In genomic region chr11:47526032-47526431, GRCh38 we compare ENCODE assay signal across 8 cellular contexts. TPM values are rescaled to one million over a fixed set of nuclear protein-coding genes. Genes with fewer than 3 reads are reported as not detected.
DNase-seq lines count a peak whose midpoint lies in the region; ATAC-seq, FAIRE-seq and TF ChIP-seq lines count a peak whose summit lies in the region.
"Not testable (repeated sequence)": the region's sequence is repeated elsewhere in the genome, so short reads cannot be mapped to it uniquely, and the experiment has no call there.

No MANE protein-coding gene starts in this region.

- H3K4me2 ChIP-seq in OCI-LY3 (ENCODE audit: low read length): peak overlapping the region; percentile 95; the same call in 1 of the 2 replicates
- not testable (repeated sequence) for H3K4me2 ChIP-seq in K562 (ENCODE audit: insufficient read depth, low read length)

- CTCF ChIA-PET in CD8-positive, alpha-beta T cell (lab: Charles Lee); activated CD8-positive, alpha-beta T cell treated with anti-CD3 and anti-CD28 coated beads, Interleukin-2, amount 10 ng/mL, durations not matched to agents 7 days and 5 days (lab: Charles Lee); K562 (lab: Yijun Ruan, JAX; ENCODE audit: low intra/inter-chr PET ratio): not testable (repeated sequence)

- peaks cover 29% of the 10 kb centered on the region for H3K36me3 Mint-ChIP-seq in CD8-positive, alpha-beta T cell
- H3K36me3 Mint-ChIP-seq in activated CD8-positive, alpha-beta T cell treated with anti-CD3 and anti-CD28 coated beads, Interleukin-2, amount 10 ng/mL, durations not matched to agents 7 days and 5 days (ENCODE audit: low read depth): peaks cover 10% of the 10 kb centered on the region
- not testable (repeated sequence) for H3K36me3 Mint-ChIP-seq in naive B cell

- H3K9me3 ChIP-seq in CD8-positive, alpha-beta T cell (ENCODE audit: low read length); OCI-LY3 (ENCODE audit: insufficient read depth, low read length); K562 (replicated peaks; ENCODE audit: control insufficient read depth, insufficient read depth, low read depth, low read length); thyroid gland: not testable (repeated sequence)

- H3K4me1 Mint-ChIP-seq in CD8-positive, alpha-beta T cell (ENCODE audit: low read depth): peaks cover 63% of the 10 kb centered on the region
- H3K4me1 Mint-ChIP-seq in activated CD8-positive, alpha-beta T cell treated with anti-CD3 and anti-CD28 coated beads, Interleukin-2, amount 10 ng/mL, durations not matched to agents 7 days and 5 days (ENCODE audit: low read depth): peaks cover 46% of the 10 kb centered on the region
- peaks cover 32 to 71% (median 43%) of the 10 kb centered on the region in 3 donors for H3K4me1 Mint-ChIP-seq in naive B cell

- H3K27me3 ChIP-seq in CD8-positive, alpha-beta T cell (ENCODE audit: insufficient read depth, low read length); OCI-LY3 (ENCODE audit: low read depth, low read length); K562 (ENCODE audit: control insufficient read depth in 2 of 2, insufficient read depth in 2 of 2, low read length in 2 of 2); rectal smooth muscle tissue (ENCODE audit: control insufficient read depth, insufficient read depth, low read length); thyroid gland: not testable (repeated sequence)

- H3K27ac Mint-ChIP-seq in CD8-positive, alpha-beta T cell: peak overlapping the region; percentile 90
- peak overlapping the region; percentile 60 for H3K27ac Mint-ChIP-seq in activated CD8-positive, alpha-beta T cell treated with anti-CD3 and anti-CD28 coated beads, Interleukin-2, amount 10 ng/mL, durations not matched to agents 7 days and 5 days
- H3K27ac Mint-ChIP-seq in naive B cell: peak overlapping the region; percentile 5 to 98 (median 95)

- not testable (repeated sequence) for TF ChIP-seq RAD21 in K562 (CRISPR knock-in tag; conservative IDR thresholded peaks at IDR 0.05 in 1 of 2, IDR thresholded peaks at IDR 0.05 in 1 of 2)

- not testable (repeated sequence) for H3K9ac ChIP-seq in OCI-LY3 (ENCODE audit: low read length); rectal smooth muscle tissue (ENCODE audit: low read length)
- peak overlapping the region in 1 of 2 experiments; percentile 23; a peak in 1 of 4 replicates for H3K9ac ChIP-seq in K562 (ENCODE audit: insufficient read depth in 1 of 2, low read depth in 2 of 2, low read length in 2 of 2)

- not testable (repeated sequence) for H3K4me3 ChIP-seq in CD8-positive, alpha-beta T cell (ENCODE audit: low read depth, low read length); OCI-LY3 (ENCODE audit: low read length); K562; rectal smooth muscle tissue (ENCODE audit: low read length); thyroid gland (replicated peaks in 1 of 3)

- TF ChIP-seq POLR2A in K562 (conservative IDR thresholded peaks at IDR 0.05); thyroid gland (IDR thresholded peaks at IDR 0.05): not testable (repeated sequence)

- POLR2A ChIA-PET in CD8-positive, alpha-beta T cell (lab: Charles Lee): interaction anchor here (0.6 to 1.0 kb wide), 3 partner anchors 10 to 609 kb away, joined by 3 to 4 read pairs (median 3); no protein-coding TSS in a partner anchor
- POLR2A ChIA-PET in activated CD8-positive, alpha-beta T cell treated with anti-CD3 and anti-CD28 coated beads, Interleukin-2, amount 10 ng/mL, durations not matched to agents 7 days and 5 days (lab: Charles Lee): interaction anchor here (1.0 kb wide), 1 partner anchor 8 kb away, joined by 3 read pairs; no protein-coding TSS in a partner anchor
- POLR2A ChIA-PET in K562 (lab: Yijun Ruan, JAX): interaction anchor here (2.0 to 3.6 kb wide), 2 partner anchors 8 to 10 kb away, joined by 10 to 19 read pairs; no protein-coding TSS in a partner anchor

- not testable (repeated sequence) for H3K9me1 ChIP-seq in K562 (ENCODE audit: control insufficient read depth, insufficient read depth, low read length)

- not testable (repeated sequence) for ATAC-seq in CD8-positive, alpha-beta T cell; activated CD8-positive, alpha-beta T cell treated with anti-CD3 and anti-CD28 coated beads, Interleukin-2, amount 10 ng/mL, durations not matched to agents 7 days and 5 days; K562; naive B cell (ENCODE audit: low read depth in 2 of 2)

- H3K9me3 Mint-ChIP-seq in CD8-positive, alpha-beta T cell; activated CD8-positive, alpha-beta T cell treated with anti-CD3 and anti-CD28 coated beads, Interleukin-2, amount 10 ng/mL, durations not matched to agents 7 days and 5 days (ENCODE audit: insufficient read depth); naive B cell: not testable (repeated sequence)

- H3K79me2 ChIP-seq in OCI-LY3 (ENCODE audit: low read length): peaks cover 100% of the 10 kb centered on the region
- H3K79me2 ChIP-seq in K562 (ENCODE audit: control insufficient read depth, insufficient read depth, low read length): peaks cover 98% of the 10 kb centered on the region

- H3K4me3 Mint-ChIP-seq in CD8-positive, alpha-beta T cell; activated CD8-positive, alpha-beta T cell treated with anti-CD3 and anti-CD28 coated beads, Interleukin-2, amount 10 ng/mL, durations not matched to agents 7 days and 5 days: not testable (repeated sequence)
- H3K4me3 Mint-ChIP-seq in naive B cell: peak overlapping the region in 4 of 8 donors; percentile 18 to 47 (median 36)

- intact Hi-C loops in CD8-positive, alpha-beta T cell (cut with DNase I, micrococcal nuclease); K562 (cut with micrococcal nuclease); thyroid gland (cut with DNase I): not testable (repeated sequence)

- not testable (repeated sequence) for TF ChIP-seq CTCF in CD8-positive, alpha-beta T cell (IDR thresholded peaks at IDR 0.05); OCI-LY3 (IDR thresholded peaks at IDR 0.05; ENCODE audit: low read depth, low read length); K562 (IDR thresholded peaks at IDR 0.05 in 2 of 3, conservative IDR thresholded peaks at IDR 0.05 in 1 of 3; ENCODE audit: insufficient read depth in 2 of 3, low read depth in 1 of 3, low read length in 3 of 3); thyroid gland (IDR thresholded peaks at IDR 0.05)

- peaks cover 49% of the 10 kb centered on the region for H3K4me1 ChIP-seq in CD8-positive, alpha-beta T cell (ENCODE audit: insufficient read depth, low read length)
- H3K4me1 ChIP-seq in OCI-LY3 (ENCODE audit: low read length): peaks cover 52% of the 10 kb centered on the region
- H3K4me1 ChIP-seq in K562 (replicated peaks in 1 of 2; ENCODE audit: control insufficient read depth in 2 of 2, insufficient read depth in 2 of 2, low read length in 2 of 2): peaks cover 10 to 26% of the 10 kb centered on the region in 2 experiments; a peak in 4 of 5 replicates
- H3K4me1 ChIP-seq in rectal smooth muscle tissue (ENCODE audit: control insufficient read depth, insufficient read depth, low read length): peaks cover 19% of the 10 kb centered on the region
- H3K4me1 ChIP-seq in thyroid gland: peaks cover 44 to 56% of the 10 kb centered on the region in 2 donors

- not testable (repeated sequence) for H3K27me3 Mint-ChIP-seq in CD8-positive, alpha-beta T cell (ENCODE audit: low read depth); activated CD8-positive, alpha-beta T cell treated with anti-CD3 and anti-CD28 coated beads, Interleukin-2, amount 10 ng/mL, durations not matched to agents 7 days and 5 days (ENCODE audit: low read depth); naive B cell

- not testable (repeated sequence) for H3K36me3 ChIP-seq in CD8-positive, alpha-beta T cell (ENCODE audit: insufficient read depth, low read length); OCI-LY3 (replicated peaks; ENCODE audit: low read depth, low read length); rectal smooth muscle tissue (ENCODE audit: control insufficient read depth, insufficient read depth, low read length); thyroid gland
- peaks cover 14% of the 10 kb centered on the region; the same call in 1 of the 3 replicates for H3K36me3 ChIP-seq in K562 (ENCODE audit: control insufficient read depth, insufficient read depth, low read length)

- not testable (repeated sequence) for FAIRE-seq in K562 (lab: Jason Lieb, UNC)

- not testable (repeated sequence) for TF ChIP-seq EP300 in K562 (IDR thresholded peaks at IDR 0.05; ENCODE audit: low read length)

- DNase-seq in CD8-positive, alpha-beta T cell; activated CD8-positive, alpha-beta T cell treated with anti-CD3 and anti-CD28 coated beads, Interleukin-2, amount 10 ng/mL, durations not matched to agents 7 days and 5 days; K562 (ENCODE audit: extremely low read depth in 1 of 4, low spot score in 3 of 4); epithelial cell of prostate (ENCODE audit: low read depth, low spot score); naive B cell: not testable (repeated sequence)
- peak; percentile 29 to 53 for DNase-seq in thyroid gland

- not testable (repeated sequence) for H2AFZ ChIP-seq in OCI-LY3 (ENCODE audit: low read depth, low read length); K562 (ENCODE audit: low read depth, low read length)

- peaks cover 70% of the 10 kb centered on the region for H4K20me1 ChIP-seq in OCI-LY3 (ENCODE audit: insufficient read depth, low read length)
- peaks cover 27% of the 10 kb centered on the region for H4K20me1 ChIP-seq in K562 (replicated peaks; ENCODE audit: control insufficient read depth, insufficient read depth, low read length)

- in situ Hi-C loops in K562 (cut with MboI): not testable (repeated sequence)

- H3K27ac ChIP-seq in CD8-positive, alpha-beta T cell (ENCODE audit: low read depth, low read length); K562 (ENCODE audit: extremely low read depth, low read depth, low read length): not testable (repeated sequence)
- H3K27ac ChIP-seq in OCI-LY3 (ENCODE audit: low read length) (peak overlapping the region; percentile 89), epithelial cell of prostate (peak overlapping the region; percentile 78), rectal smooth muscle tissue (ENCODE audit: low read depth, low read length) (peak overlapping the region; percentile 63), thyroid gland (peak overlapping the region; percentile 28 to 66 (median 66))

- not testable (repeated sequence) for BruUV-seq in K562 (replicated peaks; lab: Mats Ljungman, UMichigan)

- WGBS in K562 (ENCODE audit: insufficient coverage, low coverage, missing lambda C conversion rate): 96% methylated on average over 9 of the region's 9 CpGs
- 75 to 76% methylated on average over 9 of the region's 9 CpGs for WGBS in thyroid gland, 2 donors

RNA-seq across cellular contexts. Expression of gene CELF1, which starts 26.9 kb away (rescaled TPM):
- 10 to 100 TPM; 93.2 to 96.1 TPM for total RNA-seq in CD8-positive, alpha-beta T cell
- total RNA-seq in activated CD8-positive, alpha-beta T cell treated with anti-CD3 and anti-CD28 coated beads, Interleukin-2, amount 10 ng/mL, durations not matched to agents 7 days and 5 days: 100 to 1,000 TPM; 104 to 111 TPM
- 291 and 350 TPM in 2 replicates for total RNA-seq in K562 (2011; cell fraction: chromatin; rRNA removed; ENCODE audit: low replicate concordance)
- total RNA-seq in K562 (2011; cell fraction: nucleolus; rRNA removed): 140 and 172 TPM in 2 replicates
- total RNA-seq in K562 (2011; cell fraction: nucleoplasm; rRNA removed): 256 and 337 TPM in 2 replicates
- total RNA-seq in K562 (2014; rRNA removed) (59.2 and 63.9 TPM in 2 replicates), K562 (2014; rRNA removed; fragmentation: Illumina TruSeq; extraction: Trizol) (77.4 and 79.1 TPM in 2 replicates), K562 (2015; rRNA removed; fragmentation: Illumina TruSeq; extraction: Trizol) (65.1 and 71.4 TPM in 2 replicates), K562 (2021) (102 and 111 TPM in 2 replicates), thyroid gland (100 to 1,000 TPM in 3 of 4 donors, 10 to 100 TPM in 1; 87.3 to 144 (median 111) TPM)
- polyA plus RNA-seq in K562 (2011; rRNA removed) (124 and 142 TPM in 2 replicates), K562 (2014; fragmentation: Illumina TruSeq; extraction: Trizol) (75.0 and 81.6 TPM in 2 replicates), K562 (2014; fragmentation: Nextera tagmentation; extraction: Ambion mirVana) (10 to 100 TPM; 11.3 to 21.6 TPM), K562 (2014; rRNA removed) (82.8 and 88.9 TPM in 2 replicates), naive B cell (ENCODE audit: low read depth in 6 of 6) (10 to 100 TPM; 61.5 to 96.8 (median 69.0) TPM)
- 75.5 and 93.9 TPM in 2 replicates for polyA plus RNA-seq in K562 (2011; cell fraction: cytosol; rRNA removed)
- 276 and 281 TPM in 2 replicates for polyA plus RNA-seq in K562 (2011; cell fraction: nucleus; rRNA removed)
- 28.5 and 38.8 TPM in 2 replicates for polyA plus RNA-seq in K562 (2012)
- 138 and 183 TPM in 2 replicates for polyA minus RNA-seq in K562 (2011; rRNA and poly(A)+ RNA removed)
- 71.5 and 87.3 TPM in 2 replicates for polyA minus RNA-seq in K562 (2011; cell fraction: cytosol; rRNA and poly(A)+ RNA removed)
- 67.6 and 122 TPM in 2 replicates for polyA minus RNA-seq in K562 (2011; cell fraction: nucleus; rRNA and poly(A)+ RNA removed)

RNA-seq across cellular contexts. Expression of gene PTPMT1, which starts 39.4 kb away (rescaled TPM):
- total RNA-seq in CD8-positive, alpha-beta T cell: 10 to 100 TPM; 24.4 to 24.5 TPM
- 10 to 100 TPM; 44.5 to 44.7 TPM for total RNA-seq in activated CD8-positive, alpha-beta T cell treated with anti-CD3 and anti-CD28 coated beads, Interleukin-2, amount 10 ng/mL, durations not matched to agents 7 days and 5 days
- total RNA-seq in K562 (2011; cell fraction: chromatin; rRNA removed; ENCODE audit: low replicate concordance): 24.4 and 29.4 TPM in 2 replicates
- total RNA-seq in K562 (2011; cell fraction: nucleolus; rRNA removed): 46.2 and 48.8 TPM in 2 replicates
- 40.4 and 62.1 TPM in 2 replicates for total RNA-seq in K562 (2011; cell fraction: nucleoplasm; rRNA removed)
- total RNA-seq in K562 (2014; rRNA removed): 140 and 146 TPM in 2 replicates
- 59.3 and 60.4 TPM in 2 replicates for total RNA-seq in K562 (2014; rRNA removed; fragmentation: Illumina TruSeq; extraction: Trizol)
- total RNA-seq in K562 (2015; rRNA removed; fragmentation: Illumina TruSeq; extraction: Trizol): 61.2 and 65.3 TPM in 2 replicates
- 67.2 and 83.6 TPM in 2 replicates for total RNA-seq in K562 (2021)
- 69.8 and 80.0 TPM in 2 replicates for polyA plus RNA-seq in K562 (2011; rRNA removed)
- 103 and 173 TPM in 2 replicates for polyA plus RNA-seq in K562 (2011; cell fraction: cytosol; rRNA removed)
- 29.7 and 32.6 TPM in 2 replicates for polyA plus RNA-seq in K562 (2011; cell fraction: nucleus; rRNA removed)
- 73.7 and 80.8 TPM in 2 replicates for polyA plus RNA-seq in K562 (2012)
- polyA plus RNA-seq in K562 (2014; fragmentation: Illumina TruSeq; extraction: Trizol): 66.6 and 73.1 TPM in 2 replicates
- 10 to 100 TPM; 10.4 to 16.5 TPM for polyA plus RNA-seq in K562 (2014; fragmentation: Nextera tagmentation; extraction: Ambion mirVana)
- polyA plus RNA-seq in K562 (2014; rRNA removed): 109 and 144 TPM in 2 replicates
- 31.1 and 36.7 TPM in 2 replicates for polyA minus RNA-seq in K562 (2011; rRNA and poly(A)+ RNA removed)
- 23.8 and 30.2 TPM in 2 replicates for polyA minus RNA-seq in K562 (2011; cell fraction: cytosol; rRNA and poly(A)+ RNA removed)
- 18.9 and 21.1 TPM in 2 replicates for polyA minus RNA-seq in K562 (2011; cell fraction: nucleus; rRNA and poly(A)+ RNA removed)
- 100 to 1,000 TPM in 1 of 6 donors, 10 to 100 TPM in 5; 69.3 to 133 (median 81.2) TPM for polyA plus RNA-seq in naive B cell (ENCODE audit: low read depth in 6 of 6)
- 100 to 1,000 TPM in 3 of 4 donors, 10 to 100 TPM in 1; 93.9 to 149 (median 125) TPM for total RNA-seq in thyroid gland

RNA-seq across cellular contexts. Expression of gene KBTBD4, which starts 52.7 kb away (rescaled TPM):
- 10 to 100 TPM; 31.8 to 32.6 TPM for total RNA-seq in CD8-positive, alpha-beta T cell
- total RNA-seq in activated CD8-positive, alpha-beta T cell treated with anti-CD3 and anti-CD28 coated beads, Interleukin-2, amount 10 ng/mL, durations not matched to agents 7 days and 5 days: 10 to 100 TPM; 17.7 to 20.7 TPM
- total RNA-seq in K562 (2011; cell fraction: chromatin; rRNA removed; ENCODE audit: low replicate concordance): 9.0 and 15.8 TPM in 2 replicates
- 11.7 and 13.2 TPM in 2 replicates for total RNA-seq in K562 (2011; cell fraction: nucleolus; rRNA removed)
- 11.6 and 13.4 TPM in 2 replicates for total RNA-seq in K562 (2011; cell fraction: nucleoplasm; rRNA removed)
- total RNA-seq in K562 (2014; rRNA removed) (9.1 and 11.2 TPM in 2 replicates), K562 (2014; rRNA removed; fragmentation: Illumina TruSeq; extraction: Trizol) (13.6 TPM in 2 replicates), K562 (2015; rRNA removed; fragmentation: Illumina TruSeq; extraction: Trizol) (13.3 and 13.6 TPM in 2 replicates), K562 (2021) (11.0 and 12.9 TPM in 2 replicates), thyroid gland (10 to 100 TPM; 22.8 to 34.5 (median 30.7) TPM)
- polyA plus RNA-seq in K562 (2011; rRNA removed) (16.9 and 18.2 TPM in 2 replicates), K562 (2014; fragmentation: Illumina TruSeq; extraction: Trizol) (13.0 and 13.1 TPM in 2 replicates), K562 (2014; fragmentation: Nextera tagmentation; extraction: Ambion mirVana) (10 to 100 TPM; 30.1 to 33.9 TPM), K562 (2014; rRNA removed) (7.0 and 10.1 TPM in 2 replicates), naive B cell (ENCODE audit: low read depth in 6 of 6) (10 to 100 TPM; 32.5 to 71.8 (median 46.1) TPM)
- 16.9 and 19.8 TPM in 2 replicates for polyA plus RNA-seq in K562 (2011; cell fraction: cytosol; rRNA removed)
- polyA plus RNA-seq in K562 (2011; cell fraction: nucleus; rRNA removed): 6.6 and 9.4 TPM in 2 replicates
- polyA plus RNA-seq in K562 (2012): 9.4 and 13.6 TPM in 2 replicates
- polyA minus RNA-seq in K562 (2011; rRNA and poly(A)+ RNA removed): 21.9 and 23.1 TPM in 2 replicates
- 8.3 and 9.2 TPM in 2 replicates for polyA minus RNA-seq in K562 (2011; cell fraction: cytosol; rRNA and poly(A)+ RNA removed)
- 5.4 and 10.0 TPM in 2 replicates for polyA minus RNA-seq in K562 (2011; cell fraction: nucleus; rRNA and poly(A)+ RNA removed)

RNA-seq across cellular contexts. Expression of gene NDUFS3, which starts 52.8 kb away (rescaled TPM):
- 100 to 1,000 TPM; 159 to 179 TPM for total RNA-seq in CD8-positive, alpha-beta T cell
- 100 to 1,000 TPM; 114 to 121 TPM for total RNA-seq in activated CD8-positive, alpha-beta T cell treated with anti-CD3 and anti-CD28 coated beads, Interleukin-2, amount 10 ng/mL, durations not matched to agents 7 days and 5 days
- total RNA-seq in K562 (2011; cell fraction: chromatin; rRNA removed; ENCODE audit: low replicate concordance): 228 and 279 TPM in 2 replicates
- total RNA-seq in K562 (2011; cell fraction: nucleolus; rRNA removed): 212 and 223 TPM in 2 replicates
- total RNA-seq in K562 (2011; cell fraction: nucleoplasm; rRNA removed): 239 and 241 TPM in 2 replicates
- total RNA-seq in K562 (2014; rRNA removed) (203 and 207 TPM in 2 replicates), K562 (2014; rRNA removed; fragmentation: Illumina TruSeq; extraction: Trizol) (191 and 192 TPM in 2 replicates), K562 (2015; rRNA removed; fragmentation: Illumina TruSeq; extraction: Trizol) (190 and 191 TPM in 2 replicates), K562 (2021) (229 and 238 TPM in 2 replicates), thyroid gland (10 to 100 TPM; 42.6 to 84.3 (median 81.2) TPM)
- polyA plus RNA-seq in K562 (2011; rRNA removed) (302 and 343 TPM in 2 replicates), K562 (2014; fragmentation: Illumina TruSeq; extraction: Trizol) (194 and 197 TPM in 2 replicates), K562 (2014; fragmentation: Nextera tagmentation; extraction: Ambion mirVana) (10 to 100 TPM; 38.7 to 82.3 TPM), K562 (2014; rRNA removed) (341 and 353 TPM in 2 replicates), naive B cell (ENCODE audit: low read depth in 6 of 6) (100 to 1,000 TPM in 3 of 6 donors, 10 to 100 TPM in 3; 83.1 to 113 (median 99.6) TPM)
- 353 and 764 TPM in 2 replicates for polyA plus RNA-seq in K562 (2011; cell fraction: cytosol; rRNA removed)
- 319 and 323 TPM in 2 replicates for polyA plus RNA-seq in K562 (2011; cell fraction: nucleus; rRNA removed)
- polyA plus RNA-seq in K562 (2012): 137 and 179 TPM in 2 replicates
- 180 and 229 TPM in 2 replicates for polyA minus RNA-seq in K562 (2011; rRNA and poly(A)+ RNA removed)
- 60.6 and 66.6 TPM in 2 replicates for polyA minus RNA-seq in K562 (2011; cell fraction: cytosol; rRNA and poly(A)+ RNA removed)
- polyA minus RNA-seq in K562 (2011; cell fraction: nucleus; rRNA and poly(A)+ RNA removed): 57.1 and 90.0 TPM in 2 replicates
